Comparison of ENCODE assay signal across 28 cellular contexts in genomic region chr3:139476348-139476747, GRCh38. TPM values are rescaled to one million over a fixed set of nuclear protein-coding genes. Genes with fewer than 3 reads are reported as not detected.
DNase-seq lines count a peak whose midpoint lies in the region; ATAC-seq, FAIRE-seq and TF ChIP-seq lines count a peak whose summit lies in the region.
"Had no signal": no experiment of that assay in that cellular context is flagged by ENCODE, and none has a peak within 500 bp of the region (broad histone marks: within the 10 kb centered on the region; RNA-seq: fewer than 3 reads in every experiment).

RBP2 (minus strand) TSS chr3:139476516; CDS start chr3:139476459, 57 bp downstream.

- H3K36me3 Mint-ChIP-seq in Caco-2 (ENCODE audit: insufficient read depth, unreplicated experiment) = peaks cover 5% of the 10 kb centered on the region
- no peaks in the 10 kb centered on the region for H3K36me3 Mint-ChIP-seq in activated T-helper 2 cell treated with anti-CD3 and anti-CD28 coated beads, Interferon-gamma antibody, Interleukin-2, Interleukin-4, amounts not matched to agents 10 μg/mL and 5 μg/mL and 100 μg/mL, durations not matched to agents 14 hours and 24 hours and 36 hours (ENCODE audit: low read depth)

- peaks cover 22% of the 10 kb centered on the region for H3K4me1 Mint-ChIP-seq in Caco-2 (ENCODE audit: low read depth, unreplicated experiment)
- no peaks in the 10 kb centered on the region for H3K4me1 Mint-ChIP-seq in activated T-helper 2 cell treated with anti-CD3 and anti-CD28 coated beads, Interferon-gamma antibody, Interleukin-2, Interleukin-4, amounts not matched to agents 10 μg/mL and 5 μg/mL and 100 μg/mL, durations not matched to agents 14 hours and 24 hours and 36 hours (ENCODE audit: low read depth)
- H3K4me1 Mint-ChIP-seq: IgD-negative memory B cell had no signal

- no peaks in the 10 kb centered on the region for H3K27me3 Mint-ChIP-seq in Caco-2 (ENCODE audit: insufficient read depth, unreplicated experiment)
- no peaks in the 10 kb centered on the region for H3K27me3 Mint-ChIP-seq in activated T-helper 2 cell treated with anti-CD3 and anti-CD28 coated beads, Interferon-gamma antibody, Interleukin-2, Interleukin-4, amounts not matched to agents 10 μg/mL and 5 μg/mL and 100 μg/mL, durations not matched to agents 14 hours and 24 hours and 36 hours (ENCODE audit: low read depth)

- H3K36me3 ChIP-seq in Caco-2 (ENCODE audit: control insufficient read depth, insufficient read depth, low read length) (no peaks in the 10 kb centered on the region), colonic mucosa (no peaks in the 10 kb centered on the region), mucosa of descending colon (ENCODE audit: low read depth) (no peaks in the 10 kb centered on the region), pancreas (no peaks in the 10 kb centered on the region)

- POLR2A ChIA-PET in Caco-2 (lab: Charles Lee) = interaction anchor here (0.5 kb wide), 1 partner anchor 52 kb away, joined by 3 read pairs; no protein-coding TSS in a partner anchor

- H3K4me3 ChIP-seq in Caco-2 (ENCODE audit: low read depth, low read length) = no peak within 1 kb of the TSS
- no peak within 1 kb of the TSS for H3K4me3 ChIP-seq in colonic mucosa
- no peak within 1 kb of the TSS for H3K4me3 ChIP-seq in mucosa of descending colon
- no peak within 1 kb of the TSS for H3K4me3 ChIP-seq in pancreas
- H3K4me3 ChIP-seq: GM23338 had no signal

- no peaks in the 10 kb centered on the region for H3K9me3 ChIP-seq in Caco-2
- no peaks in the 10 kb centered on the region for H3K9me3 ChIP-seq in colonic mucosa
- no peaks in the 10 kb centered on the region for H3K9me3 ChIP-seq in mucosa of descending colon
- no peaks in the 10 kb centered on the region for H3K9me3 ChIP-seq in pancreas

- H3K9me3 Mint-ChIP-seq in Caco-2 (ENCODE audit: unreplicated experiment) = no peaks in the 10 kb centered on the region
- H3K9me3 Mint-ChIP-seq in activated T-helper 2 cell treated with anti-CD3 and anti-CD28 coated beads, Interferon-gamma antibody, Interleukin-2, Interleukin-4, amounts not matched to agents 10 μg/mL and 5 μg/mL and 100 μg/mL, durations not matched to agents 14 hours and 24 hours and 36 hours = no peaks in the 10 kb centered on the region
- H3K9me3 Mint-ChIP-seq: GM23338, IgD-negative memory B cell had no signal

- H3K4me1 ChIP-seq in Caco-2 = peaks cover 45% of the 10 kb centered on the region
- no peaks in the 10 kb centered on the region for H3K4me1 ChIP-seq in colonic mucosa
- peaks cover 16% of the 10 kb centered on the region for H3K4me1 ChIP-seq in mucosa of descending colon (ENCODE audit: low read depth)
- H3K4me1 ChIP-seq in pancreas = peaks cover 7 to 12% (median 9%) of the 10 kb centered on the region in 3 donors

- H3K4me3 Mint-ChIP-seq in Caco-2 (ENCODE audit: unreplicated experiment) = peak within 1 kb of the TSS; percentile 8
- H3K4me3 Mint-ChIP-seq in activated T-helper 2 cell treated with anti-CD3 and anti-CD28 coated beads, Interferon-gamma antibody, Interleukin-2, Interleukin-4, amounts not matched to agents 10 μg/mL and 5 μg/mL and 100 μg/mL, durations not matched to agents 14 hours and 24 hours and 36 hours (ENCODE audit: low read depth) = no peak within 1 kb of the TSS
- H3K4me3 Mint-ChIP-seq: GM23338, H9, HFFc6, IgD-negative memory B cell had no signal

- H3K27ac Mint-ChIP-seq in Caco-2 (ENCODE audit: unreplicated experiment) = peak within 1 kb of the TSS; percentile 71
- H3K27ac Mint-ChIP-seq in activated T-helper 2 cell treated with anti-CD3 and anti-CD28 coated beads, Interferon-gamma antibody, Interleukin-2, Interleukin-4, amounts not matched to agents 10 μg/mL and 5 μg/mL and 100 μg/mL, durations not matched to agents 14 hours and 24 hours and 36 hours = no peak within 1 kb of the TSS
- H3K27ac Mint-ChIP-seq: GM23338, H9, HFFc6, IgD-negative memory B cell had no signal

- WGBS in pancreas, 2 donors = 90 to 94% methylated on average over 4 of the region's 4 CpGs

- intact Hi-C loops in Caco-2 (cut with micrococcal nuclease; ENCODE audit: unreplicated experiment) = no loop called here
- intact Hi-C loops in colonic mucosa (cut with DNase I) = no loop called here
- intact Hi-C loops in mucosa of descending colon (cut with DNase I, micrococcal nuclease) = no loop called here
- intact Hi-C loops in pancreas (cut with DNase I) = no loop called here
- intact Hi-C loops in activated T-helper 2 cell treated with anti-CD3 and anti-CD28 coated beads, Interferon-gamma antibody, Interleukin-2, Interleukin-4, amounts not matched to agents 10 μg/mL and 5 μg/mL and 100 μg/mL, durations not matched to agents 14 hours and 24 hours and 36 hours (cut with micrococcal nuclease) = no loop called here

- H3K27me3 ChIP-seq in Caco-2 (replicated peaks; ENCODE audit: control insufficient read depth, insufficient read depth, low read length) = no peaks in the 10 kb centered on the region
- H3K27me3 ChIP-seq in colonic mucosa = no peaks in the 10 kb centered on the region
- H3K27me3 ChIP-seq in pancreas = no peaks in the 10 kb centered on the region

- peak; percentile 26 to 48 for DNase-seq in Caco-2
- peak; percentile 29 for DNase-seq in colonic mucosa
- peak in 2 of 3 donors; percentile 7 to 29 for DNase-seq in mucosa of descending colon
- no peak for DNase-seq in pancreas
- DNase-seq in activated T-helper 2 cell treated with anti-CD3 and anti-CD28 coated beads, Interferon-gamma antibody, Interleukin-2, Interleukin-4, amounts not matched to agents 10 μg/mL and 5 μg/mL and 100 μg/mL, durations not matched to agents 14 hours and 24 hours and 36 hours (ENCODE audit: low spot score) = no peak
- no peak for DNase-seq in cerebellar cortex (ENCODE audit: low spot score)
- DNase-seq in NCI-H1048 (lab: John Stamatoyannopoulos, UW) = no peak
- DNase-seq: 8988T, ACHN, H9, HFFc6, NCI-H1092 treated with DMSO at 0.1 percent for 48 hours, NCI-H1436, NCI-H187, NCI-H2081 treated with DMSO at 0.1 percent for 48 hours, NCI-H2171, NCI-H226, NCI-H510A, NCI-H69, SHP77 had no signal

- CTCF ChIA-PET in Caco-2 (lab: Charles Lee) = no interaction called here

- no peak for TF ChIP-seq CTCF in Caco-2 (IDR thresholded peaks at IDR 0.05; ENCODE audit: insufficient read depth in 1 of 2, low read depth in 1 of 2, low read length in 1 of 2, severe bottlenecking in 1 of 2, unreplicated experiment in 1 of 2)
- TF ChIP-seq CTCF in colonic mucosa (IDR thresholded peaks at IDR 0.05) = no peak
- no peak for TF ChIP-seq CTCF in mucosa of descending colon (IDR thresholded peaks at IDR 0.05)
- TF ChIP-seq CTCF in pancreas (IDR thresholded peaks at IDR 0.05) = no peak

- H3K27ac ChIP-seq in colonic mucosa = no peak within 1 kb of the TSS
- peak within 1 kb of the TSS in 3 of 4 donors; percentile 28 to 79 (median 75) for H3K27ac ChIP-seq in pancreas
- H3K27ac ChIP-seq: RWPE1 had no signal

- no peak within 1 kb of the TSS for H3K9ac ChIP-seq in colonic mucosa (ENCODE audit: low read depth in 2 of 2, low read length in 2 of 2)

- no TSS peak for BruUV-seq in Caco-2 (replicated peaks; lab: Mats Ljungman, UMichigan)

- ATAC-seq in mucosa of descending colon (peak; percentile 70), pancreas (no peak), HG03354 (IDR thresholded peaks at IDR 0.05; ENCODE audit: poor library complexity, severe bottlenecking, unreplicated experiment) (no peak)
- ATAC-seq: GM23338 had no signal

- no peak for FAIRE-seq in pancreas (lab: Jason Lieb, UNC)
- FAIRE-seq: D721Med, GM18507 had no signal

RNA-seq across cellular contexts. Expression of gene RBP2, which starts in this region (rescaled TPM):
- total RNA-seq in Caco-2 (2022) (26.9 and 28.0 TPM in 2 replicates), colonic mucosa (1 to 10 TPM; 1.4 to 3.1 TPM), mucosa of descending colon (1 to 10 TPM in 2 of 3 donors, under 1 TPM in 1; 0.76 to 3.5 (median 1.5) TPM), pancreas (1 to 10 TPM in 2 of 6 donors, under 1 TPM in 1, not detected in 3; 0.38 to 7.5 (median 4.7) TPM)
- polyA plus RNA-seq in pancreas = 1 to 10 TPM; 1.0 to 1.4 TPM
- not detected in 2 replicates for total RNA-seq in activated T-helper 2 cell treated with anti-CD3 and anti-CD28 coated beads, Interferon-gamma antibody, Interleukin-2, Interleukin-4, amounts not matched to agents 10 μg/mL and 5 μg/mL and 100 μg/mL, durations not matched to agents 14 hours and 24 hours and 36 hours
- total RNA-seq: GM23338, H9, HFFc6, SK-MEL-5 had no signal
- polyA plus RNA-seq: BJ, GM23338, IgD-negative memory B cell had no signal

Comparison
In these comparisons a context has a peak if more than half of its experiments do, and no peak if none do; other contexts are left out.
1. DNase-seq: peak in Caco-2 (2 of 2), colonic mucosa (single experiment) and mucosa of descending colon (2 of 3); none in pancreas (0 of 6), activated T-helper 2 cell treated with anti-CD3 and anti-CD28 coated beads, Interferon-gamma antibody, Interleukin-2, Interleukin-4, amounts not matched to agents 10 μg/mL and 5 μg/mL and 100 μg/mL, durations not matched to agents 14 hours and 24 hours and 36 hours (single experiment), cerebellar cortex (single experiment) and NCI-H1048 (single experiment).